In genomic region chr11:68010058-68011041, GRCh38 we compare ENCODE assay signal across 1 cellular context.
A peak's percentile ranks its signal among the peaks of the same experiment; 100 is the strongest.
TF ChIP-seq lines count a peak whose summit lies in the region.

Gene ALDH3B1, plus strand, starts transcription at chr11:68010327. Its CDS starts 4,971 bp downstream, at chr11:68015298.

TF ChIP-seq in HepG2, 621 proteins besides CTCF, POLR2A, EP300 and RAD21 (continued from another document and continues in another):
- TF ChIP-seq, protein P1, sequence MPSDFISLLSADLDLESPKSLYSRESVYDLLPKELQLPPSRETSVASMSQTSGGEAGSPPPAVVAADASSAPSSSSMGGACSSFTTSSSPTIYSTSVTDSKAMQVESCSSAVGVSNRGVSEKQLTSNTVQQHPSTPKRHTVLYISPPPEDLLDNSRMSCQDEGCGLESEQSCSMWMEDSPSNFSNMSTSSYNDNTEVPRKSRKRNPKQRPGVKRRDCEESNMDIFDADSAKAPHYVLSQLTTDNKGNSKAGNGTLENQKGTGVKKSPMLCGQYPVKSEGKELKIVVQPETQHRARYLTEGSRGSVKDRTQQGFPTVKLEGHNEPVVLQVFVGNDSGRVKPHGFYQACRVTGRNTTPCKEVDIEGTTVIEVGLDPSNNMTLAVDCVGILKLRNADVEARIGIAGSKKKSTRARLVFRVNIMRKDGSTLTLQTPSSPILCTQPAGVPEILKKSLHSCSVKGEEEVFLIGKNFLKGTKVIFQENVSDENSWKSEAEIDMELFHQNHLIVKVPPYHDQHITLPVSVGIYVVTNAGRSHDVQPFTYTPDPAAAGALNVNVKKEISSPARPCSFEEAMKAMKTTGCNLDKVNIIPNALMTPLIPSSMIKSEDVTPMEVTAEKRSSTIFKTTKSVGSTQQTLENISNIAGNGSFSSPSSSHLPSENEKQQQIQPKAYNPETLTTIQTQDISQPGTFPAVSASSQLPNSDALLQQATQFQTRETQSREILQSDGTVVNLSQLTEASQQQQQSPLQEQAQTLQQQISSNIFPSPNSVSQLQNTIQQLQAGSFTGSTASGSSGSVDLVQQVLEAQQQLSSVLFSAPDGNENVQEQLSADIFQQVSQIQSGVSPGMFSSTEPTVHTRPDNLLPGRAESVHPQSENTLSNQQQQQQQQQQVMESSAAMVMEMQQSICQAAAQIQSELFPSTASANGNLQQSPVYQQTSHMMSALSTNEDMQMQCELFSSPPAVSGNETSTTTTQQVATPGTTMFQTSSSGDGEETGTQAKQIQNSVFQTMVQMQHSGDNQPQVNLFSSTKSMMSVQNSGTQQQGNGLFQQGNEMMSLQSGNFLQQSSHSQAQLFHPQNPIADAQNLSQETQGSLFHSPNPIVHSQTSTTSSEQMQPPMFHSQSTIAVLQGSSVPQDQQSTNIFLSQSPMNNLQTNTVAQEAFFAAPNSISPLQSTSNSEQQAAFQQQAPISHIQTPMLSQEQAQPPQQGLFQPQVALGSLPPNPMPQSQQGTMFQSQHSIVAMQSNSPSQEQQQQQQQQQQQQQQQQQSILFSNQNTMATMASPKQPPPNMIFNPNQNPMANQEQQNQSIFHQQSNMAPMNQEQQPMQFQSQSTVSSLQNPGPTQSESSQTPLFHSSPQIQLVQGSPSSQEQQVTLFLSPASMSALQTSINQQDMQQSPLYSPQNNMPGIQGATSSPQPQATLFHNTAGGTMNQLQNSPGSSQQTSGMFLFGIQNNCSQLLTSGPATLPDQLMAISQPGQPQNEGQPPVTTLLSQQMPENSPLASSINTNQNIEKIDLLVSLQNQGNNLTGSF (CRISPR knock-in tag; IDR thresholded peaks at IDR 0.05), result peak; percentile 40; the same call in 1 of the 2 replicates
- TF ChIP-seq MLLT10 (CRISPR knock-in tag; IDR thresholded peaks at IDR 0.05), result no peak
- TF ChIP-seq SP5 (CRISPR knock-in tag; IDR thresholded peaks at IDR 0.05; ENCODE audit: borderline replicate concordance, low read depth), result 0 out of 2 replicates have a peak, but pooled peaks have one; percentile 46
- 0 out of 2 replicates have a peak, but pooled peaks have one; percentile 29 for TF ChIP-seq ZFP36L1 (CRISPR knock-in tag; IDR thresholded peaks at IDR 0.05)
- peak; percentile 71 for TF ChIP-seq TAF1 (CRISPR knock-in tag; IDR thresholded peaks at IDR 0.05)
- no peak for TF ChIP-seq RFX3 (CRISPR knock-in tag; IDR thresholded peaks at IDR 0.05)
- TF ChIP-seq, protein P2, sequence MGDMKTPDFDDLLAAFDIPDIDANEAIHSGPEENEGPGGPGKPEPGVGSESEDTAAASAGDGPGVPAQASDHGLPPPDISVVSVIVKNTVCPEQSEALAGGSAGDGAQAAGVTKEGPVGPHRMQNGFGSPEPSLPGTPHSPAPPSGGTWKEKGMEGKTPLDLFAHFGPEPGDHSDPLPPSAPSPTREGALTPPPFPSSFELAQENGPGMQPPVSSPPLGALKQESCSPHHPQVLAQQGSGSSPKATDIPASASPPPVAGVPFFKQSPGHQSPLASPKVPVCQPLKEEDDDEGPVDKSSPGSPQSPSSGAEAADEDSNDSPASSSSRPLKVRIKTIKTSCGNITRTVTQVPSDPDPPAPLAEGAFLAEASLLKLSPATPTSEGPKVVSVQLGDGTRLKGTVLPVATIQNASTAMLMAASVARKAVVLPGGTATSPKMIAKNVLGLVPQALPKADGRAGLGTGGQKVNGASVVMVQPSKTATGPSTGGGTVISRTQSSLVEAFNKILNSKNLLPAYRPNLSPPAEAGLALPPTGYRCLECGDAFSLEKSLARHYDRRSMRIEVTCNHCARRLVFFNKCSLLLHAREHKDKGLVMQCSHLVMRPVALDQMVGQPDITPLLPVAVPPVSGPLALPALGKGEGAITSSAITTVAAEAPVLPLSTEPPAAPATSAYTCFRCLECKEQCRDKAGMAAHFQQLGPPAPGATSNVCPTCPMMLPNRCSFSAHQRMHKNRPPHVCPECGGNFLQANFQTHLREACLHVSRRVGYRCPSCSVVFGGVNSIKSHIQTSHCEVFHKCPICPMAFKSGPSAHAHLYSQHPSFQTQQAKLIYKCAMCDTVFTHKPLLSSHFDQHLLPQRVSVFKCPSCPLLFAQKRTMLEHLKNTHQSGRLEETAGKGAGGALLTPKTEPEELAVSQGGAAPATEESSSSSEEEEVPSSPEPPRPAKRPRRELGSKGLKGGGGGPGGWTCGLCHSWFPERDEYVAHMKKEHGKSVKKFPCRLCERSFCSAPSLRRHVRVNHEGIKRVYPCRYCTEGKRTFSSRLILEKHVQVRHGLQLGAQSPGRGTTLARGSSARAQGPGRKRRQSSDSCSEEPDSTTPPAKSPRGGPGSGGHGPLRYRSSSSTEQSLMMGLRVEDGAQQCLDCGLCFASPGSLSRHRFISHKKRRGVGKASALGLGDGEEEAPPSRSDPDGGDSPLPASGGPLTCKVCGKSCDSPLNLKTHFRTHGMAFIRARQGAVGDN (CRISPR knock-in tag; IDR thresholded peaks at IDR 0.05), result peak; percentile 97
- TF ChIP-seq, protein P3, sequence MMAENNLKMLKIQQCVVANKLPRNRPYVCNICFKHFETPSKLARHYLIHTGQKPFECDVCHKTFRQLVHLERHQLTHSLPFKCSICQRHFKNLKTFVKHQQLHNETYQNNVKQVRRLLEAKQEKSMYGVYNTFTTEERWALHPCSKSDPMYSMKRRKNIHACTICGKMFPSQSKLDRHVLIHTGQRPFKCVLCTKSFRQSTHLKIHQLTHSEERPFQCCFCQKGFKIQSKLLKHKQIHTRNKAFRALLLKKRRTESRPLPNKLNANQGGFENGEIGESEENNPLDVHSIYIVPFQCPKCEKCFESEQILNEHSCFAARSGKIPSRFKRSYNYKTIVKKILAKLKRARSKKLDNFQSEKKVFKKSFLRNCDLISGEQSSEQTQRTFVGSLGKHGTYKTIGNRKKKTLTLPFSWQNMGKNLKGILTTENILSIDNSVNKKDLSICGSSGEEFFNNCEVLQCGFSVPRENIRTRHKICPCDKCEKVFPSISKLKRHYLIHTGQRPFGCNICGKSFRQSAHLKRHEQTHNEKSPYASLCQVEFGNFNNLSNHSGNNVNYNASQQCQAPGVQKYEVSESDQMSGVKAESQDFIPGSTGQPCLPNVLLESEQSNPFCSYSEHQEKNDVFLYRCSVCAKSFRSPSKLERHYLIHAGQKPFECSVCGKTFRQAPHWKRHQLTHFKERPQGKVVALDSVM (CRISPR knock-in tag; IDR thresholded peaks at IDR 0.05), result peak; percentile 80; the same call in 1 of the 2 replicates
- no peak for TF ChIP-seq CREBL2 (CRISPR knock-in tag; IDR thresholded peaks at IDR 0.05; ENCODE audit: borderline replicate concordance)
- TF ChIP-seq, protein P4, sequence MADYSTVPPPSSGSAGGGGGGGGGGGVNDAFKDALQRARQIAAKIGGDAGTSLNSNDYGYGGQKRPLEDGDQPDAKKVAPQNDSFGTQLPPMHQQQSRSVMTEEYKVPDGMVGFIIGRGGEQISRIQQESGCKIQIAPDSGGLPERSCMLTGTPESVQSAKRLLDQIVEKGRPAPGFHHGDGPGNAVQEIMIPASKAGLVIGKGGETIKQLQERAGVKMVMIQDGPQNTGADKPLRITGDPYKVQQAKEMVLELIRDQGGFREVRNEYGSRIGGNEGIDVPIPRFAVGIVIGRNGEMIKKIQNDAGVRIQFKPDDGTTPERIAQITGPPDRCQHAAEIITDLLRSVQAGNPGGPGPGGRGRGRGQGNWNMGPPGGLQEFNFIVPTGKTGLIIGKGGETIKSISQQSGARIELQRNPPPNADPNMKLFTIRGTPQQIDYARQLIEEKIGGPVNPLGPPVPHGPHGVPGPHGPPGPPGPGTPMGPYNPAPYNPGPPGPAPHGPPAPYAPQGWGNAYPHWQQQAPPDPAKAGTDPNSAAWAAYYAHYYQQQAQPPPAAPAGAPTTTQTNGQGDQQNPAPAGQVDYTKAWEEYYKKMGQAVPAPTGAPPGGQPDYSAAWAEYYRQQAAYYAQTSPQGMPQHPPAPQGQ (CRISPR knock-in tag; IDR thresholded peaks at IDR 0.05; ENCODE audit: borderline replicate concordance), result no peak
- TF ChIP-seq, protein P5, sequence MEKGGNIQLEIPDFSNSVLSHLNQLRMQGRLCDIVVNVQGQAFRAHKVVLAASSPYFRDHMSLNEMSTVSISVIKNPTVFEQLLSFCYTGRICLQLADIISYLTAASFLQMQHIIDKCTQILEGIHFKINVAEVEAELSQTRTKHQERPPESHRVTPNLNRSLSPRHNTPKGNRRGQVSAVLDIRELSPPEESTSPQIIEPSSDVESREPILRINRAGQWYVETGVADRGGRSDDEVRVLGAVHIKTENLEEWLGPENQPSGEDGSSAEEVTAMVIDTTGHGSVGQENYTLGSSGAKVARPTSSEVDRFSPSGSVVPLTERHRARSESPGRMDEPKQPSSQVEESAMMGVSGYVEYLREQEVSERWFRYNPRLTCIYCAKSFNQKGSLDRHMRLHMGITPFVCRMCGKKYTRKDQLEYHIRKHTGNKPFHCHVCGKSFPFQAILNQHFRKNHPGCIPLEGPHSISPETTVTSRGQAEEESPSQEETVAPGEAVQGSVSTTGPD (CRISPR knock-in tag; IDR thresholded peaks at IDR 0.05), result no peak
- no peak for TF ChIP-seq CBX1 (IDR thresholded peaks at IDR 0.05; ENCODE audit: low read depth)
- TF ChIP-seq, protein P6, sequence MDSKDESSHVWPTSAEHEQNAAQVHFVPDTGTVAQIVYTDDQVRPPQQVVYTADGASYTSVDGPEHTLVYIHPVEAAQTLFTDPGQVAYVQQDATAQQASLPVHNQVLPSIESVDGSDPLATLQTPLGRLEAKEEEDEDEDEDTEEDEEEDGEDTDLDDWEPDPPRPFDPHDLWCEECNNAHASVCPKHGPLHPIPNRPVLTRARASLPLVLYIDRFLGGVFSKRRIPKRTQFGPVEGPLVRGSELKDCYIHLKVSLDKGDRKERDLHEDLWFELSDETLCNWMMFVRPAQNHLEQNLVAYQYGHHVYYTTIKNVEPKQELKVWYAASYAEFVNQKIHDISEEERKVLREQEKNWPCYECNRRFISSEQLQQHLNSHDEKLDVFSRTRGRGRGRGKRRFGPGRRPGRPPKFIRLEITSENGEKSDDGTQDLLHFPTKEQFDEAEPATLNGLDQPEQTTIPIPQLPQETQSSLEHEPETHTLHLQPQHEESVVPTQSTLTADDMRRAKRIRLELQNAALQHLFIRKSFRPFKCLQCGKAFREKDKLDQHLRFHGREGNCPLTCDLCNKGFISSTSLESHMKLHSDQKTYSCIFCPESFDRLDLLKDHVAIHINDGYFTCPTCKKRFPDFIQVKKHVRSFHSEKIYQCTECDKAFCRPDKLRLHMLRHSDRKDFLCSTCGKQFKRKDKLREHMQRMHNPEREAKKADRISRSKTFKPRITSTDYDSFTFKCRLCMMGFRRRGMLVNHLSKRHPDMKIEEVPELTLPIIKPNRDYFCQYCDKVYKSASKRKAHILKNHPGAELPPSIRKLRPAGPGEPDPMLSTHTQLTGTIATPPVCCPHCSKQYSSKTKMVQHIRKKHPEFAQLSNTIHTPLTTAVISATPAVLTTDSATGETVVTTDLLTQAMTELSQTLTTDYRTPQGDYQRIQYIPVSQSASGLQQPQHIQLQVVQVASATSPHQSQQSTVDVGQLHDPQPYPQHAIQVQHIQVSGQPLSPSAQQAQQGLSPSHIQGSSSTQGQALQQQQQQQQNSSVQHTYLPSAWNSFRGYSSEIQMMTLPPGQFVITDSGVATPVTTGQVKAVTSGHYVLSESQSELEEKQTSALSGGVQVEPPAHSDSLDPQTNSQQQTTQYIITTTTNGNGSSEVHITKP (CRISPR knock-in tag; IDR thresholded peaks at IDR 0.05; ENCODE audit: low read depth), result peak; percentile 62; the same call in 1 of the 2 replicates
- TF ChIP-seq SP140L (CRISPR knock-in tag; IDR thresholded peaks at IDR 0.05; ENCODE audit: borderline replicate concordance), result no peak
- TF ChIP-seq ZSCAN29 (CRISPR knock-in tag; conservative IDR thresholded peaks at IDR 0.05), result peak; percentile 73; the same call in 1 of the 2 replicates
- TF ChIP-seq ISL2 (CRISPR knock-in tag; IDR thresholded peaks at IDR 0.05), result peak; percentile 43; the same call in 1 of the 2 replicates
- TF ChIP-seq THAP9 (CRISPR knock-in tag; IDR thresholded peaks at IDR 0.05; ENCODE audit: borderline replicate concordance), result peak; percentile 42
- no peak for TF ChIP-seq PAX8 (CRISPR knock-in tag; IDR thresholded peaks at IDR 0.05; ENCODE audit: borderline replicate concordance)
- TF ChIP-seq ZNF276 (CRISPR knock-in tag; IDR thresholded peaks at IDR 0.05; ENCODE audit: low read depth), result 0 out of 2 replicates have a peak, but pooled peaks have one; percentile 11
- no peak; the same call in 1 of the 2 replicates for TF ChIP-seq MED1 (CRISPR knock-in tag; IDR thresholded peaks at IDR 0.05)
- no peak for TF ChIP-seq ZNF598 (CRISPR knock-in tag; IDR thresholded peaks at IDR 0.05; ENCODE audit: borderline replicate concordance)
- no peak for TF ChIP-seq ARID3A (IDR thresholded peaks at IDR 0.05; ENCODE audit: low read depth, low read length)
- 0 out of 2 replicates have a peak, but pooled peaks have one; percentile 18 for TF ChIP-seq ZNF205 (CRISPR knock-in tag; IDR thresholded peaks at IDR 0.05)
